1 cellular context compared by ENCODE assay signal in the genomic region with DNA sequence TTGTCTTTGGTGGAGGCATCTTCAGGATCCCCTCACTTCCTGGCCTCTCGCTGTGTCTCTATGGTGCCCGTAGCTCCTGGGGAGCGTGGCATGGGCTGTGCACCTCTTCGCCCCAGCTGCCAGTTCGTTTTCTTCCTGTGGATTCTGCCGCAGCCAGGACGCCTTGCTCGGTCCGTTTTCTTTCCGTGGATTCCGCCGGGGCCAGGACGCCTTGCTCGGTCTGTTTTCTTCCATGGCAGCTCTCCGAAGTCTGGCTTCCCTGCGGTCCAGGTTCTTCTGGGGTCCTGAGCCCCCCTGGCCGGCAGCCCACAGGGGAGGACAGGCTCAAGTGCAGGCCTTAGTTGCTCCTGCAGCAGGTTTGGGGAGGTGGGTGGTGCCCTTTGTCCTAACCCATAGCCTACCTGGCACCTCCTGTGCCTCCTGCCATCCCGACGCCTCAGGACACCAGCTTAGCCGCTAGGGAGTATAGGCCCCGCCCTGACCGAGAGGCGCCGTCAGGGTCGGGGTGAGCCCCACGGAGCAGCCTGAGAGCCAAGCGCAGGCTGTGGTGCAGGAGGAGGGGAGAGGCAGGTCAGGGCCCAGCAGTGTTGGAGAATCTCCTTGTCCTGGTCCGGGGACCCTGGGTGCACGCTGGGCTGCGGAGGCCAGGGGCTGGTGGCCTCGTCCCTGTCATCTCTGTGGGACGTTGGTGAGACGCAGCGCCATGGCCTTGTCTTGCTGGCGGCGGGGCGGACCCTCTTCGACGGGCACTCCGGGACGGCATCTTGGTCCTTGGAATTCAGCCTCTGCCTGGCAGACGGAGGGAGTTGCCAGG.
TF ChIP-seq lines count a peak whose summit lies in the region.

No MANE protein-coding gene starts in this region.

TF ChIP-seq in HepG2, 621 proteins besides CTCF, POLR2A, EP300 and RAD21:
- TF ChIP-seq ZNF10 (CRISPR knock-in tag; IDR thresholded peaks at IDR 0.05; ENCODE audit: borderline replicate concordance, low read depth) (no peak), AGO2 (optimal IDR thresholded peaks at IDR 0.05; ENCODE audit: low read depth, low read length) (peak; percentile 53)
